In genomic region chr11:62532096-62532495, GRCh38 we compare ENCODE assay signal across 15 cellular contexts. TPM values are rescaled to one million over a fixed set of nuclear protein-coding genes. Genes with fewer than 3 reads are reported as not detected.
A peak's percentile ranks its signal among the peaks of the same experiment; 100 is the strongest.
DNase-seq lines count a peak whose midpoint lies in the region; ATAC-seq and TF ChIP-seq lines count a peak whose summit lies in the region.
"Had no signal": no experiment of that assay in that cellular context is flagged by ENCODE, and none has a peak within 500 bp of the region (broad histone marks: within the 10 kb centered on the region; RNA-seq: fewer than 3 reads in every experiment).

No MANE protein-coding gene starts in this region.

- H2BK120ac ChIP-seq in IMR-90 (ENCODE audit: low read depth, low read length): no peak overlapping the region

- intact Hi-C loops in IMR-90 (cut with micrococcal nuclease): no loop called here

- H3K9me3 Mint-ChIP-seq in activated CD8-positive, alpha-beta memory T cell treated with anti-CD3 and anti-CD28 coated beads, Interleukin-2, amount 10 ng/mL, durations not matched to agents 7 days and 5 days (ENCODE audit: low read depth): no peaks in the 10 kb centered on the region
- H3K9me3 Mint-ChIP-seq in endothelial cell (ENCODE audit: unreplicated experiment): no peaks in the 10 kb centered on the region
- no peaks in the 10 kb centered on the region for H3K9me3 Mint-ChIP-seq in stimulated activated memory B cell treated with anti-CD40 and anti-IgM and Interleukin-4, amounts not matched to agents 10 μg/mL and 1 μg/mL and 100 μg/mL, for 72 hours
- H3K9me3 Mint-ChIP-seq: CD8-positive, alpha-beta T cell had no signal

- dilution Hi-C loops in IMR-90 (cut with HindIII; ENCODE audit: low sequenced_read_pairs, unreplicated experiment): no loop called here

- no peak overlapping the region for H3K4ac ChIP-seq in IMR-90 (ENCODE audit: low read depth, low read length)

- POLR2A ChIA-PET in IMR-90 (lab: Charles Lee; ENCODE audit: unreplicated experiment): no interaction called here

- H3K4me1 ChIP-seq in IMR-90 (ENCODE audit: control insufficient read depth, insufficient read depth, low read length): peaks cover 7% of the 10 kb centered on the region; the same call in 1 of the 2 replicates

- no peak overlapping the region for H2AFZ ChIP-seq in IMR-90 (replicated peaks; ENCODE audit: low read length, poor library complexity)

- peaks cover 100% of the 10 kb centered on the region for H4K20me1 ChIP-seq in IMR-90 (ENCODE audit: insufficient read depth, low read length)

- no peak overlapping the region for H4K5ac ChIP-seq in IMR-90 (ENCODE audit: low read depth, low read length)

- in situ Hi-C loops in IMR-90 (cut with MboI; ENCODE audit: low sequenced_read_pairs): no loop called here

- peaks cover 22% of the 10 kb centered on the region for H3K9me1 ChIP-seq in IMR-90 (ENCODE audit: insufficient read depth, low read length)

- peaks cover 90% of the 10 kb centered on the region for H3K36me3 Mint-ChIP-seq in activated CD8-positive, alpha-beta memory T cell treated with anti-CD3 and anti-CD28 coated beads, Interleukin-2, amount 10 ng/mL, durations not matched to agents 7 days and 5 days
- H3K36me3 Mint-ChIP-seq in endothelial cell (ENCODE audit: low read depth, unreplicated experiment): peaks cover 80% of the 10 kb centered on the region
- H3K36me3 Mint-ChIP-seq in stimulated activated memory B cell treated with anti-CD40 and anti-IgM and Interleukin-4, amounts not matched to agents 10 μg/mL and 1 μg/mL and 100 μg/mL, for 72 hours: peaks cover 85% of the 10 kb centered on the region

- no peak overlapping the region for H3K4me3 Mint-ChIP-seq in activated CD8-positive, alpha-beta memory T cell treated with anti-CD3 and anti-CD28 coated beads, Interleukin-2, amount 10 ng/mL, durations not matched to agents 7 days and 5 days
- peak overlapping the region; percentile 81 for H3K4me3 Mint-ChIP-seq in endothelial cell (ENCODE audit: unreplicated experiment)
- H3K4me3 Mint-ChIP-seq in stimulated activated memory B cell treated with anti-CD40 and anti-IgM and Interleukin-4, amounts not matched to agents 10 μg/mL and 1 μg/mL and 100 μg/mL, for 72 hours: no peak overlapping the region
- H3K4me3 Mint-ChIP-seq: CD8-positive, alpha-beta T cell had no signal

- no TSS peak for BruUV-seq in IMR-90 (replicated peaks; lab: Mats Ljungman, UMichigan)

- no peak overlapping the region for H3K27ac ChIP-seq in IMR-90 (ENCODE audit: insufficient read depth, low read length)
- H3K27ac ChIP-seq: A549 had no signal

- H3K14ac ChIP-seq in IMR-90 (replicated peaks; ENCODE audit: low read depth, low read length): no peak overlapping the region

- H3K27me3 ChIP-seq in IMR-90 (ENCODE audit: control insufficient read depth, insufficient read depth, low read length): no peaks in the 10 kb centered on the region

- no peak for DNase-seq in activated CD8-positive, alpha-beta memory T cell treated with anti-CD3 and anti-CD28 coated beads, Interleukin-2, amount 10 ng/mL, durations not matched to agents 7 days and 5 days
- DNase-seq in activated CD8-positive, alpha-beta memory T cell treated with anti-CD3 and anti-CD28 coated beads for 24 hours: no peak
- DNase-seq in IMR-90 (no peak), endothelial cell (ENCODE audit: low spot score) (no peak), hepatic stellate cell (ENCODE audit: low spot score) (no peak)
- DNase-seq: CD8-positive, alpha-beta T cell; DMS 273 treated with DMSO at 0.1 percent for 48 hours; H7; NCI-H1436; NCI-H2029 treated with DMSO at 0.1 percent for 48 hours; NCI-H510A treated with DMSO at 0.1 percent for 48 hours had no signal

- no peak overlapping the region for H3K56ac ChIP-seq in IMR-90 (ENCODE audit: extremely low read depth, insufficient read depth, low read length)

- no peak overlapping the region for H3K18ac ChIP-seq in IMR-90 (ENCODE audit: low read depth, low read length)

- H2BK15ac ChIP-seq in IMR-90 (ENCODE audit: low read depth, low read length): no peak overlapping the region

- H3K4me1 Mint-ChIP-seq in activated CD8-positive, alpha-beta memory T cell treated with anti-CD3 and anti-CD28 coated beads, Interleukin-2, amount 10 ng/mL, durations not matched to agents 7 days and 5 days: peaks cover 9% of the 10 kb centered on the region
- no peaks in the 10 kb centered on the region for H3K4me1 Mint-ChIP-seq in endothelial cell (ENCODE audit: unreplicated experiment)
- peaks cover 9% of the 10 kb centered on the region for H3K4me1 Mint-ChIP-seq in stimulated activated memory B cell treated with anti-CD40 and anti-IgM and Interleukin-4, amounts not matched to agents 10 μg/mL and 1 μg/mL and 100 μg/mL, for 72 hours

- H3K9ac ChIP-seq in IMR-90 (ENCODE audit: low read depth, low read length): no peak overlapping the region

- no peak overlapping the region for H4K91ac ChIP-seq in IMR-90 (ENCODE audit: insufficient read depth, low read depth, low read length)

- H3K9me3 ChIP-seq in IMR-90 (ENCODE audit: control insufficient read depth, insufficient read depth, low read length): no peaks in the 10 kb centered on the region

- no peak for ATAC-seq in activated CD8-positive, alpha-beta memory T cell treated with anti-CD3 and anti-CD28 coated beads, Interleukin-2, amount 10 ng/mL, durations not matched to agents 7 days and 5 days
- ATAC-seq in IMR-90 (ENCODE audit: low read depth) (no peak), GM21367 (IDR thresholded peaks at IDR 0.05; ENCODE audit: unreplicated experiment) (no peak), GM21390 (IDR thresholded peaks at IDR 0.05; ENCODE audit: unreplicated experiment) (no peak)
- no peak for ATAC-seq in stimulated activated memory B cell treated with anti-CD40 and anti-IgM and Interleukin-4, amounts not matched to agents 10 μg/mL and 1 μg/mL and 100 μg/mL, for 72 hours
- ATAC-seq: A549; CD8-positive, alpha-beta T cell had no signal

- H4K8ac ChIP-seq in IMR-90 (ENCODE audit: low read depth in 2 of 2, low read length in 2 of 2): no peak overlapping the region

- H3K79me1 ChIP-seq in IMR-90 (ENCODE audit: low read depth in 1 of 2, low read length in 2 of 2): peaks cover 45 to 86% of the 10 kb centered on the region in 2 experiments

- no peak overlapping the region for H3K4me3 ChIP-seq in IMR-90 (ENCODE audit: insufficient read depth, low read depth, low read length)
- H3K4me3 ChIP-seq: A549 had no signal

- H2BK5ac ChIP-seq in IMR-90 (ENCODE audit: low read depth, low read length, poor library complexity, severe bottlenecking): no peak overlapping the region

- no peak overlapping the region for H2BK20ac ChIP-seq in IMR-90 (ENCODE audit: low read depth, low read length)

- H3K27me3 Mint-ChIP-seq in activated CD8-positive, alpha-beta memory T cell treated with anti-CD3 and anti-CD28 coated beads, Interleukin-2, amount 10 ng/mL, durations not matched to agents 7 days and 5 days: no peaks in the 10 kb centered on the region
- H3K27me3 Mint-ChIP-seq in endothelial cell (ENCODE audit: unreplicated experiment): peaks cover 6% of the 10 kb centered on the region
- H3K27me3 Mint-ChIP-seq in stimulated activated memory B cell treated with anti-CD40 and anti-IgM and Interleukin-4, amounts not matched to agents 10 μg/mL and 1 μg/mL and 100 μg/mL, for 72 hours: no peaks in the 10 kb centered on the region

- no peak overlapping the region for H3K23ac ChIP-seq in IMR-90 (ENCODE audit: low read depth, low read length)

- no peak for TF ChIP-seq POLR2A in IMR-90 (IDR thresholded peaks at IDR 0.05; ENCODE audit: low read depth, low read length)

- H2AK9ac ChIP-seq in IMR-90 (replicated peaks; ENCODE audit: low read depth, low read length, poor library complexity): peak overlapping the region; percentile 29

- peaks cover 90% of the 10 kb centered on the region for H3K36me3 ChIP-seq in IMR-90 (ENCODE audit: control insufficient read depth, insufficient read depth, low read length)

- TF ChIP-seq RAD21 in IMR-90 (IDR thresholded peaks at IDR 0.05; ENCODE audit: low read length): no peak

- CTCF ChIA-PET in activated CD8-positive, alpha-beta memory T cell treated with anti-CD3 and anti-CD28 coated beads, Interleukin-2, amount 10 ng/mL, durations not matched to agents 7 days and 5 days (lab: Charles Lee): no interaction called here
- CTCF ChIA-PET in IMR-90 (lab: Yijun Ruan, JAX): interaction anchor here (0.7 kb wide), 1 partner anchor 11 kb away, joined by 3 read pairs; no protein-coding TSS in a partner anchor

- peak overlapping the region; percentile 1 for H3K27ac Mint-ChIP-seq in activated CD8-positive, alpha-beta memory T cell treated with anti-CD3 and anti-CD28 coated beads, Interleukin-2, amount 10 ng/mL, durations not matched to agents 7 days and 5 days
- H3K27ac Mint-ChIP-seq in endothelial cell (ENCODE audit: unreplicated experiment): no peak overlapping the region
- H3K27ac Mint-ChIP-seq in stimulated activated memory B cell treated with anti-CD40 and anti-IgM and Interleukin-4, amounts not matched to agents 10 μg/mL and 1 μg/mL and 100 μg/mL, for 72 hours: peak overlapping the region; percentile 12

- WGBS in IMR-90 (ENCODE audit: extremely low coverage in 2 of 2, insufficient read length in 1 of 2), 2 experiments: 100% methylated on average over 2 of the region's 2 CpGs; no CpG with 5 or more reads in 1 of the 2 experiments

- H3K4me2 ChIP-seq in IMR-90 (ENCODE audit: low read depth, low read length): no peak overlapping the region
- H3K4me2 ChIP-seq: A549 had no signal

- TF ChIP-seq CTCF in IMR-90 (conservative IDR thresholded peaks at IDR 0.05; ENCODE audit: low read depth, low read length): no peak
- TF ChIP-seq CTCF in endothelial cell (IDR thresholded peaks at IDR 0.05; ENCODE audit: unreplicated experiment): no peak

- H2AK5ac ChIP-seq in IMR-90 (ENCODE audit: low read depth, low read length): no peak overlapping the region

RNA-seq across cellular contexts. Expression of gene AHNAK, which starts 14.5 kb away (rescaled TPM):
- 100 to 1,000 TPM; 180 to 390 TPM for total RNA-seq in activated CD8-positive, alpha-beta memory T cell treated with anti-CD3 and anti-CD28 coated beads, Interleukin-2, amount 10 ng/mL, durations not matched to agents 7 days and 5 days
- total RNA-seq in IMR-90 (2012; rRNA removed) (695 and 735 TPM in 2 replicates), endothelial cell (ENCODE audit: unreplicated experiment) (136 TPM)
- polyA plus RNA-seq in IMR-90 (2012; rRNA removed): 80.7 and 95.1 TPM in 2 replicates
- polyA plus RNA-seq in IMR-90 (2012; cell fraction: cytosol; rRNA removed): 22.8 and 36.6 TPM in 2 replicates
- polyA plus RNA-seq in IMR-90 (2012; cell fraction: nucleus; rRNA removed; ENCODE audit: low replicate concordance): 45.0 and 186 TPM in 2 replicates

RNA-seq across cellular contexts. Expression of gene EEF1G, which starts 41.6 kb away (rescaled TPM):
- total RNA-seq in activated CD8-positive, alpha-beta memory T cell treated with anti-CD3 and anti-CD28 coated beads, Interleukin-2, amount 10 ng/mL, durations not matched to agents 7 days and 5 days: 1,000 to 10,000 TPM in 1 of 2 experiments, 100 to 1,000 TPM in 1; 878 to 1,201 TPM
- total RNA-seq in IMR-90 (2012; rRNA removed) (1,598 and 1,857 TPM in 2 replicates), endothelial cell (ENCODE audit: unreplicated experiment) (1,951 TPM)
- polyA plus RNA-seq in IMR-90 (2012; rRNA removed): 1,684 and 1,697 TPM in 2 replicates
- polyA plus RNA-seq in IMR-90 (2012; cell fraction: cytosol; rRNA removed): 1,447 and 1,704 TPM in 2 replicates
- 506 and 710 TPM in 2 replicates for polyA plus RNA-seq in IMR-90 (2012; cell fraction: nucleus; rRNA removed; ENCODE audit: low replicate concordance)

RNA-seq across cellular contexts. Expression of gene TUT1, which starts 59.2 kb away (rescaled TPM):
- 10 to 100 TPM; 24.7 to 29.6 TPM for total RNA-seq in activated CD8-positive, alpha-beta memory T cell treated with anti-CD3 and anti-CD28 coated beads, Interleukin-2, amount 10 ng/mL, durations not matched to agents 7 days and 5 days
- total RNA-seq in IMR-90 (2012; rRNA removed) (3.3 and 4.3 TPM in 2 replicates), endothelial cell (ENCODE audit: unreplicated experiment) (21.2 TPM)
- 10.1 TPM in 2 replicates for polyA plus RNA-seq in IMR-90 (2012; rRNA removed)
- polyA plus RNA-seq in IMR-90 (2012; cell fraction: cytosol; rRNA removed): 8.4 and 9.3 TPM in 2 replicates
- polyA plus RNA-seq in IMR-90 (2012; cell fraction: nucleus; rRNA removed; ENCODE audit: low replicate concordance): 42.6 and 48.7 TPM in 2 replicates
